In the genomic region with DNA sequence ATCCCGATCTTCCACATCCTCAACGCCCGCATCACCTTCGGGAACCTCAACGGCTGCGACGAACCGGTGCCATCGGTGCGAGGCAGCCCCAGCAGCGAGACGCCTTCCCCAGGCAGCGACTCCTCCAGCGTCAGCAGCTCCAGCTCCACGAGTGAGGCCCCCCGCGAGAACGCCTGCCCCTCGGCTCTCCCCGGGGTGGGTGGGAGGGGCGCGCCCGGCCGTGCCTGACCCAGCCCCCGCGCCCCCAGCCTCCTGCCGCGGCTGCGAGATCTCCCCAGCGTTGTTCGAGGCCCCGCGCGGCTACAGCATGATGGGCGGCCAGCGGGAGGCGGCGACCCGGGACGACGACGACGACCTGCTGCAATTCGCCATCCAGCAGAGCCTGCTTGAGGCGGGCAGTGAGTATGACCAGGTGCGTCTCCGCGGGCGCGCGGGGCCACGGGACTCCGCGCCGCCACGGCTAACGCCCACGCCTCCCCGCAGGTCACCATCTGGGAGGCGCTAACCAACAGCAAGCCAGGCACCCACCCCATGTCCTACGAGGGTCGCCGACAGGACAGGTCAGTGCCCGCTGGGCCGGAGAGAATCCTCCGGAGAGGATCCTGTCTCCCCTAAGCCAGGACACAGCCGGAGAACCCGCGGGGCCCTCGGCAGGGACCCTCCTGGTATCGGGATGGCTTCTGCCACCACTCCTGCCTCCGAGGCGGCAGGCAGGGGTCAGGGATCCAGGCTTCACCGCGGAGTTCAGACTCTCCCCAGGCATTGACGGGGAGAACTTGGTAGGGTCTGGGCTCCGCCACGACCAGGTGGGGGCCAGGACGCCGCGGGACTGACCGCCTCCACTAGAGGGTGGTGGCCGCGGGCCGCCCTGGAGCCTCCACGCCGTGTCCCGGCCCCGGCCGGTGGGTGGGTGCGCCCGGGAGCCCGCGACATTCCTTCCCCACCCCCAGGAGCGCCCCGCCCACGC, we compare ENCODE assay signal across 9 cellular contexts. TPM values are rescaled to one million over a fixed set of nuclear protein-coding genes. Genes with fewer than 3 reads are reported as not detected.
A peak's percentile ranks its signal among the peaks of the same experiment; 100 is the strongest.
DNase-seq lines count a peak whose midpoint lies in the region; ATAC-seq and TF ChIP-seq lines count a peak whose summit lies in the region.
"Had no signal": no experiment of that assay in that cellular context is flagged by ENCODE, and none has a peak within 500 bp of the region (broad histone marks: within the 10 kb centered on the region; RNA-seq: fewer than 3 reads in every experiment).

No MANE protein-coding gene starts in this region.

- TF ChIP-seq CTCF in SU-DHL-6 (IDR thresholded peaks at IDR 0.05; ENCODE audit: insufficient read depth, low read length, poor library complexity, severe bottlenecking) (no peak), heart right ventricle (IDR thresholded peaks at IDR 0.05) (no peak), PC-9 (conservative IDR thresholded peaks at IDR 0.05) (no peak), foreskin fibroblast (IDR thresholded peaks at IDR 0.05; ENCODE audit: low read depth, low read length) (no peak)

- H3K9me3 ChIP-seq in ES-I3 (ENCODE audit: control insufficient read depth, insufficient read depth, low read length) (peaks cover 3% of the 10 kb centered on the region; the same call in 1 of the 2 replicates), SU-DHL-6 (ENCODE audit: insufficient read depth, low read length) (no peaks in the 10 kb centered on the region), heart right ventricle (no peaks in the 10 kb centered on the region), skeletal muscle tissue (ENCODE audit: control insufficient read depth in 3 of 3, low read length in 3 of 3) (no peaks in the 10 kb centered on the region), PC-9 (ENCODE audit: insufficient read depth, low read depth) (no peaks in the 10 kb centered on the region)

- H3K79me2 ChIP-seq in SU-DHL-6 (ENCODE audit: insufficient read depth, low read length): no peaks in the 10 kb centered on the region
- no peaks in the 10 kb centered on the region for H3K79me2 ChIP-seq in PC-9 (ENCODE audit: low read depth)

- intact Hi-C loops in heart right ventricle (cut with DNase I) (loop anchor here in 3 of 10 donors (5.0 to 10.0 kb wide), 3 partner anchors 35 to 322 kb away; a partner anchor contains a TSS), PC-9 (cut with micrococcal nuclease; ENCODE audit: unreplicated experiment) (no loop called here)

- H2AFZ ChIP-seq in SU-DHL-6 (ENCODE audit: low read depth, low read length, severe bottlenecking) (no peak overlapping the region), PC-9 (no peak overlapping the region)

- H3K4me3 ChIP-seq in SU-DHL-6 (ENCODE audit: insufficient read depth, low read length, poor library complexity, severe bottlenecking): no peak overlapping the region
- H3K4me3 ChIP-seq in heart right ventricle: peak overlapping the region; percentile 10 to 53 (median 44)
- peak overlapping the region in 1 of 3 donors; percentile 6 for H3K4me3 ChIP-seq in skeletal muscle tissue (ENCODE audit: low read length in 3 of 3)
- no peak overlapping the region for H3K4me3 ChIP-seq in PC-9
- peak overlapping the region in 1 of 2 donors; percentile 18 for H3K4me3 ChIP-seq in foreskin fibroblast (ENCODE audit: low read depth in 1 of 2, low read length in 2 of 2)

- H3K4me2 ChIP-seq in SU-DHL-6 (ENCODE audit: low read depth, low read length, poor library complexity, severe bottlenecking) (peak overlapping the region; percentile 11), PC-9 (no peak overlapping the region)

- DNase-seq in heart right ventricle (no peak), PC-9 (no peak), foreskin fibroblast (no peak), NCI-H82 treated with DMSO at 0.1 percent for 48 hours (lab: John Stamatoyannopoulos, UW; ENCODE audit: unreplicated experiment) (no peak)
- DNase-seq: NCI-H2029 had no signal

- H3K27me3 ChIP-seq in SU-DHL-6 (ENCODE audit: low read length) (no peaks in the 10 kb centered on the region), heart right ventricle (peaks cover 0 to 33% (median 0%) of the 10 kb centered on the region in 7 donors), skeletal muscle tissue (ENCODE audit: control insufficient read depth in 3 of 3, insufficient read depth in 3 of 3, low read length in 3 of 3) (no peaks in the 10 kb centered on the region), PC-9 (ENCODE audit: insufficient read depth, low read depth) (no peaks in the 10 kb centered on the region)

- H3K36me3 ChIP-seq in ES-I3 (ENCODE audit: insufficient read depth, low read length) (no peaks in the 10 kb centered on the region), SU-DHL-6 (ENCODE audit: low read length) (no peaks in the 10 kb centered on the region), heart right ventricle (peaks cover 0 to 11% (median 0%) of the 10 kb centered on the region in 9 donors), skeletal muscle tissue (ENCODE audit: control insufficient read depth in 3 of 3, insufficient read depth in 3 of 3, low read length in 3 of 3) (peaks cover 13 to 17% (median 14%) of the 10 kb centered on the region in 3 donors), PC-9 (ENCODE audit: low read depth) (no peaks in the 10 kb centered on the region)

- H3K9ac ChIP-seq in ES-I3 (ENCODE audit: low read depth, low read length) (peak overlapping the region; percentile 44; the same call in 1 of the 2 replicates), SU-DHL-6 (ENCODE audit: low read length) (no peak overlapping the region), skeletal muscle tissue (ENCODE audit: low read depth in 1 of 3, low read length in 3 of 3) (no peak overlapping the region)

- CTCF ChIA-PET in PC-9 (lab: Charles Lee): no interaction called here

- peak in 2 of 8 donors; percentile 0 to 11 for ATAC-seq in heart right ventricle
- no peak for ATAC-seq in GM19397 (IDR thresholded peaks at IDR 0.05; ENCODE audit: unreplicated experiment)

- 31 to 44% methylated on average over 85 to 97 of the region's 97 CpGs for WGBS in heart right ventricle, 2 donors

- H3F3A ChIP-seq in SU-DHL-6 (ENCODE audit: insufficient read depth) (no peaks in the 10 kb centered on the region), PC-9 (ENCODE audit: insufficient read depth, low read depth) (no peaks in the 10 kb centered on the region; the same call in 1 of the 2 replicates)

- H3K4me1 ChIP-seq in ES-I3 (ENCODE audit: insufficient read depth, low read length): peaks cover 16% of the 10 kb centered on the region; the same call in 1 of the 2 replicates
- H3K4me1 ChIP-seq in heart right ventricle: peaks cover 10 to 51% (median 39%) of the 10 kb centered on the region in 9 donors
- peaks cover 48 to 57% (median 54%) of the 10 kb centered on the region in 3 donors for H3K4me1 ChIP-seq in skeletal muscle tissue (ENCODE audit: control insufficient read depth in 3 of 3, insufficient read depth in 3 of 3, low read length in 3 of 3)
- no peaks in the 10 kb centered on the region for H3K4me1 ChIP-seq in PC-9 (replicated peaks; ENCODE audit: insufficient read depth)

- H3K27ac ChIP-seq in SU-DHL-6 (ENCODE audit: low read depth, low read length) (no peak overlapping the region), heart right ventricle (peak overlapping the region in 5 of 10 donors; percentile 20 to 56 (median 38)), skeletal muscle tissue (ENCODE audit: low read depth, low read length) (peak overlapping the region; percentile 66), PC-9 (no peak overlapping the region)

- H3K9me2 ChIP-seq in SU-DHL-6 (replicated peaks; ENCODE audit: insufficient read depth, low read length) (no peaks in the 10 kb centered on the region), PC-9 (ENCODE audit: insufficient read depth) (no peaks in the 10 kb centered on the region)

- POLR2A ChIA-PET in PC-9 (lab: Charles Lee; ENCODE audit: unreplicated experiment): no interaction called here

- BruUV-seq in PC-9 (replicated peaks; lab: Mats Ljungman, UMichigan): no TSS peak

- H4K20me1 ChIP-seq in SU-DHL-6 (ENCODE audit: low read depth, low read length): no peaks in the 10 kb centered on the region
- no peaks in the 10 kb centered on the region for H4K20me1 ChIP-seq in PC-9 (ENCODE audit: insufficient read depth)

RNA-seq across cellular contexts. Expression of a gene that starts 10.0 kb away (rescaled TPM):
- total RNA-seq in heart right ventricle (100 to 1,000 TPM in 4 of 10 donors, 10 to 100 TPM in 6; 72.0 to 110 (median 90.9) TPM), skeletal muscle tissue (43.3 TPM), PC-9 (2021) (35.0 and 52.1 TPM in 2 replicates)
- 100 to 1,000 TPM in 1 of 2 donors, 10 to 100 TPM in 1; 53.2 to 262 TPM for polyA plus RNA-seq in heart right ventricle

RNA-seq across cellular contexts. Expression of a gene that starts 19.8 kb away (rescaled TPM):
- total RNA-seq in heart right ventricle: 1 to 10 TPM; 2.5 to 9.1 (median 5.5) TPM
- 1 to 10 TPM; 6.2 to 9.7 TPM for polyA plus RNA-seq in heart right ventricle
- 9.4 TPM for total RNA-seq in skeletal muscle tissue
- 28.4 and 43.2 TPM in 2 replicates for total RNA-seq in PC-9 (2021)

RNA-seq across cellular contexts. Expression of a gene that starts 23.2 kb away (rescaled TPM):
- 10 to 100 TPM; 20.6 to 34.7 (median 28.1) TPM for total RNA-seq in heart right ventricle
- 10 to 100 TPM; 31.6 to 35.4 TPM for polyA plus RNA-seq in heart right ventricle
- total RNA-seq in skeletal muscle tissue: 11.0 TPM
- total RNA-seq in PC-9 (2021): 84.8 and 100 TPM in 2 replicates

RNA-seq across cellular contexts. Expression of a gene that starts 44.2 kb away (rescaled TPM):
- total RNA-seq in heart right ventricle (10 to 100 TPM; 24.0 to 41.6 (median 30.2) TPM), skeletal muscle tissue (26.1 TPM), PC-9 (2021) (46.9 and 68.8 TPM in 2 replicates)
- 100 to 1,000 TPM in 1 of 2 donors, 10 to 100 TPM in 1; 92.8 to 106 TPM for polyA plus RNA-seq in heart right ventricle

RNA-seq across cellular contexts. Expression of a gene that starts 45.9 kb away (rescaled TPM):
- total RNA-seq in heart right ventricle (1 to 10 TPM; 4.4 to 9.0 (median 5.6) TPM), skeletal muscle tissue (5.2 TPM), PC-9 (2021) (12.9 and 14.8 TPM in 2 replicates)
- polyA plus RNA-seq in heart right ventricle: 1 to 10 TPM; 3.5 to 5.7 TPM

Comparison
In these comparisons a context has a peak if more than half of its experiments do, and no peak if none do; other contexts are left out.
1. H3K4me3 ChIP-seq: peak in heart right ventricle (10 of 10); none in SU-DHL-6 (single experiment) and PC-9 (single experiment).